15 cellular contexts compared by ENCODE assay signal in genomic region chr11:23151819-23152218, GRCh38.
DNase-seq lines count a peak whose midpoint lies in the region; ATAC-seq and TF ChIP-seq lines count a peak whose summit lies in the region.
"Had no signal": no experiment of that assay in that cellular context is flagged by ENCODE, and none has a peak within 500 bp of the region (broad histone marks: within the 10 kb centered on the region; RNA-seq: fewer than 3 reads in every experiment).

No MANE protein-coding gene starts in this region.

- H3K27ac ChIP-seq in IMR-90 (ENCODE audit: insufficient read depth, low read length) (no peak overlapping the region), aorta (ENCODE audit: low read depth in 1 of 2, low read length in 2 of 2) (no peak overlapping the region)
- H3K27ac ChIP-seq: BLaER1 treated with 17β-estradiol and CSF1 and Interleukin-3, amounts not matched to agents 10 nM and 100 nM had no signal

- no peak overlapping the region for H3K9ac ChIP-seq in IMR-90 (ENCODE audit: low read depth, low read length)
- H3K9ac ChIP-seq in adipocyte (ENCODE audit: low read length) = no peak overlapping the region
- H3K9ac ChIP-seq: BLaER1 treated with 17β-estradiol and CSF1 and Interleukin-3, amounts not matched to agents 10 nM and 100 nM had no signal

- no peaks in the 10 kb centered on the region for H3K9me3 ChIP-seq in IMR-90 (ENCODE audit: control insufficient read depth, insufficient read depth, low read length)
- H3K9me3 ChIP-seq in adipocyte (ENCODE audit: control insufficient read depth, low read length) = no peaks in the 10 kb centered on the region
- no peaks in the 10 kb centered on the region for H3K9me3 ChIP-seq in aorta (ENCODE audit: control insufficient read depth, low read length)
- H3K9me3 ChIP-seq: BLaER1 treated with 17β-estradiol and CSF1 and Interleukin-3, amounts not matched to agents 10 nM and 100 nM had no signal

- TF ChIP-seq RAD21 in IMR-90 (IDR thresholded peaks at IDR 0.05; ENCODE audit: low read length) = no peak

- TF ChIP-seq POLR2A in IMR-90 (IDR thresholded peaks at IDR 0.05; ENCODE audit: low read depth, low read length) = no peak

- H2BK20ac ChIP-seq in IMR-90 (ENCODE audit: low read depth, low read length) = no peak overlapping the region

- DNase-seq in IMR-90 (peak; percentile 11), adipocyte (ENCODE audit: low read depth) (peak; percentile 37), epithelial cell of esophagus (ENCODE audit: low read depth) (peak; percentile 16), renal cortical epithelial cell (ENCODE audit: low read depth) (peak; percentile 5), aorta (no peak), GM10266 (ENCODE audit: extremely low spot score) (no peak)
- no peak for DNase-seq in stimulated activated CD4-positive, alpha-beta T cell treated with anti-CD3 and anti-CD28 coated beads, Interleukin-1b, Interleukin-23, amount 100 ng/mL, for 48 hours
- DNase-seq: 8988T; CD4-positive, CD25-positive, alpha-beta regulatory T cell; DMS53; HCEC 1CT; HFFc6 had no signal

- H3K36me3 ChIP-seq in IMR-90 (ENCODE audit: control insufficient read depth, insufficient read depth, low read length) (no peaks in the 10 kb centered on the region), adipocyte (ENCODE audit: control insufficient read depth, insufficient read depth, low read length, severe bottlenecking) (no peaks in the 10 kb centered on the region), aorta (ENCODE audit: control insufficient read depth in 1 of 2, insufficient read depth in 2 of 2, low read length in 1 of 2) (no peaks in the 10 kb centered on the region)
- H3K36me3 ChIP-seq: BLaER1 treated with 17β-estradiol and CSF1 and Interleukin-3, amounts not matched to agents 10 nM and 100 nM had no signal

- no peak overlapping the region for H2BK120ac ChIP-seq in IMR-90 (ENCODE audit: low read depth, low read length)

- CTCF ChIA-PET in IMR-90 (lab: Yijun Ruan, JAX) = no interaction called here

- H3K9me1 ChIP-seq in IMR-90 (ENCODE audit: insufficient read depth, low read length) = no peaks in the 10 kb centered on the region

- POLR2A ChIA-PET in IMR-90 (lab: Charles Lee; ENCODE audit: unreplicated experiment) = no interaction called here

- in situ Hi-C loops in IMR-90 (cut with MboI; ENCODE audit: low sequenced_read_pairs) = no loop called here

- no peak overlapping the region for H3K4ac ChIP-seq in IMR-90 (ENCODE audit: low read depth, low read length)

- no peak overlapping the region for H3K18ac ChIP-seq in IMR-90 (ENCODE audit: low read depth, low read length)

- H2BK5ac ChIP-seq in IMR-90 (ENCODE audit: low read depth, low read length, poor library complexity, severe bottlenecking) = no peak overlapping the region

- dilution Hi-C loops in IMR-90 (cut with HindIII; ENCODE audit: low sequenced_read_pairs, unreplicated experiment) = no loop called here

- H3K23ac ChIP-seq in IMR-90 (ENCODE audit: low read depth, low read length) = no peak overlapping the region

- H3K4me2 ChIP-seq in IMR-90 (ENCODE audit: low read depth, low read length) = no peak overlapping the region
- H3K4me2 ChIP-seq: BLaER1 treated with 17β-estradiol and CSF1 and Interleukin-3, amounts not matched to agents 10 nM and 100 nM had no signal

- no peak overlapping the region for H4K8ac ChIP-seq in IMR-90 (ENCODE audit: low read depth in 2 of 2, low read length in 2 of 2)

- WGBS in IMR-90 (ENCODE audit: extremely low coverage in 2 of 2, insufficient read length in 1 of 2), 2 experiments = no CpG with 5 or more reads among the region's 2 CpGs
- WGBS in aorta, 2 donors = 77 to 83% methylated on average over 2 of the region's 2 CpGs

- no peak overlapping the region for H2BK15ac ChIP-seq in IMR-90 (ENCODE audit: low read depth, low read length)

- H3K56ac ChIP-seq in IMR-90 (ENCODE audit: extremely low read depth, insufficient read depth, low read length) = no peak overlapping the region

- no peak overlapping the region for H2AK5ac ChIP-seq in IMR-90 (ENCODE audit: low read depth, low read length)

- H2AK9ac ChIP-seq in IMR-90 (replicated peaks; ENCODE audit: low read depth, low read length, poor library complexity) = no peak overlapping the region

- H2AFZ ChIP-seq in IMR-90 (replicated peaks; ENCODE audit: low read length, poor library complexity) = no peak overlapping the region

- BruUV-seq in IMR-90 (replicated peaks; lab: Mats Ljungman, UMichigan) = no TSS peak

- no peak overlapping the region for H3K14ac ChIP-seq in IMR-90 (replicated peaks; ENCODE audit: low read depth, low read length)

- no peaks in the 10 kb centered on the region for H3K4me1 ChIP-seq in IMR-90 (ENCODE audit: control insufficient read depth, insufficient read depth, low read length)
- H3K4me1 ChIP-seq in adipocyte (ENCODE audit: control insufficient read depth, insufficient read depth, low read length) = no peaks in the 10 kb centered on the region
- H3K4me1 ChIP-seq in aorta (ENCODE audit: control insufficient read depth in 1 of 2, insufficient read depth in 2 of 2, low read length in 2 of 2) = no peaks in the 10 kb centered on the region
- H3K4me1 ChIP-seq: BLaER1 treated with 17β-estradiol and CSF1 and Interleukin-3, amounts not matched to agents 10 nM and 100 nM had no signal

- no peaks in the 10 kb centered on the region for H4K20me1 ChIP-seq in IMR-90 (ENCODE audit: insufficient read depth, low read length)
- H4K20me1 ChIP-seq: BLaER1 treated with 17β-estradiol and CSF1 and Interleukin-3, amounts not matched to agents 10 nM and 100 nM had no signal

- ATAC-seq in IMR-90 (ENCODE audit: low read depth) (peak; percentile 49; the same call in 1 of the 2 replicates), aorta (ENCODE audit: low FRiP score) (no peak)
- ATAC-seq: GM12878, HepG2 had no signal

- H3K4me3 ChIP-seq in IMR-90 (ENCODE audit: insufficient read depth, low read depth, low read length) (no peak overlapping the region), adipocyte (ENCODE audit: low read length) (no peak overlapping the region), epithelial cell of esophagus (ENCODE audit: low read length) (no peak overlapping the region), aorta (ENCODE audit: low read length in 2 of 2) (no peak overlapping the region)
- H3K4me3 ChIP-seq: BLaER1 treated with 17β-estradiol and CSF1 and Interleukin-3, amounts not matched to agents 10 nM and 100 nM; GM12878 had no signal

- intact Hi-C loops in IMR-90 (cut with micrococcal nuclease) = no loop called here
- intact Hi-C loops in aorta (cut with DNase I) = no loop called here

- no peaks in the 10 kb centered on the region for H3K79me1 ChIP-seq in IMR-90 (ENCODE audit: low read depth in 1 of 2, low read length in 2 of 2)

- no peaks in the 10 kb centered on the region for H3K27me3 ChIP-seq in IMR-90 (ENCODE audit: control insufficient read depth, insufficient read depth, low read length)
- H3K27me3 ChIP-seq in adipocyte (replicated peaks; ENCODE audit: control insufficient read depth, insufficient read depth, low read length) = no peaks in the 10 kb centered on the region
- no peaks in the 10 kb centered on the region for H3K27me3 ChIP-seq in aorta (ENCODE audit: control insufficient read depth in 1 of 2, insufficient read depth in 2 of 2, low read length in 1 of 2)
- H3K27me3 ChIP-seq: BLaER1 treated with 17β-estradiol and CSF1 and Interleukin-3, amounts not matched to agents 10 nM and 100 nM had no signal

- H4K5ac ChIP-seq in IMR-90 (ENCODE audit: low read depth, low read length) = no peak overlapping the region

- TF ChIP-seq CTCF in IMR-90 (conservative IDR thresholded peaks at IDR 0.05; ENCODE audit: low read depth, low read length) (no peak), epithelial cell of esophagus (IDR thresholded peaks at IDR 0.05; ENCODE audit: insufficient read depth, low read depth, low read length, missing control alignments) (no peak), GM10266 (IDR thresholded peaks at IDR 0.05; ENCODE audit: control insufficient read depth, insufficient read depth, low read depth, missing control alignments) (no peak)

- no peak overlapping the region for H4K91ac ChIP-seq in IMR-90 (ENCODE audit: insufficient read depth, low read depth, low read length)

TF ChIP-seq in IMR-90, 13 proteins besides CTCF, POLR2A, EP300 and RAD21:
- no peak for TF ChIP-seq MAFK (IDR thresholded peaks at IDR 0.05; ENCODE audit: low read depth, low read length)
- no peak for TF ChIP-seq CEBPB (IDR thresholded peaks at IDR 0.05; ENCODE audit: low read depth, low read length)
- no peak for TF ChIP-seq MXI1 (IDR thresholded peaks at IDR 0.05; ENCODE audit: borderline replicate concordance, low read depth, low read length)
- no peak for TF ChIP-seq ELK1 (IDR thresholded peaks at IDR 0.05; ENCODE audit: borderline replicate concordance, low read depth, low read length)
- TF ChIP-seq SMC3 (IDR thresholded peaks at IDR 0.05; ENCODE audit: low read depth, low read length) = no peak
- TF ChIP-seq RFX5 (IDR thresholded peaks at IDR 0.05; ENCODE audit: low read depth, low read length) = no peak

Comparison
In these comparisons a context has a peak if more than half of its experiments do, and no peak if none do; other contexts are left out.
1. DNase-seq: peak in IMR-90 (single experiment), adipocyte (single experiment), epithelial cell of esophagus (single experiment) and renal cortical epithelial cell (single experiment); none in stimulated activated CD4-positive, alpha-beta T cell treated with anti-CD3 and anti-CD28 coated beads, Interleukin-1b, Interleukin-23, amount 100 ng/mL, for 48 hours (single experiment), aorta (0 of 2) and GM10266 (single experiment).